ENCODE assay signal across 17 cellular contexts in the genomic region with DNA sequence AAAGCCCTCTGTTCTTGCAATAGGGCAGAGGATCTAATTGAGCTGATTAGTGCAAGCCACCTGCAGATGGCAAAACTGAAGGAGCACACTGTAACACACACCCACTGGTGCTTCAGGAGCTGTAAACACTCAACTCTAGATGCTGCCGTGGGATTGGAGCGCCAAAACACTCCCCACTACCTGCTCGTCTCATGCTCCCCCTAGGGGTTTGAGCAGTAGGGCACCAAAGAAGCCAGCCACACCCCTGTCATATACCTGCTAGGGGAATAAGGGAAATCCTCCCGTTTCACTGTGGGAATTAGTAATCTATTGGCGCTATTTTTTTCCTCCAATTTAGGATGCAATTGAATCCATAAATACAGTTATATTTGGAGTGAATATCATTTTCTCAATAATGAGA.
"Had no signal": no experiment of that assay in that cellular context is flagged by ENCODE, and none has a peak within 500 bp of the region (broad histone marks: within the 10 kb centered on the region; RNA-seq: fewer than 3 reads in every experiment).

No MANE protein-coding gene starts in this region.

- H3K27me3 ChIP-seq: ascending aorta, foreskin keratinocyte, thyroid gland had no signal

- H3K4me3 Mint-ChIP-seq: activated naive CD8-positive, alpha-beta T cell treated with anti-CD3 and anti-CD28 coated beads, Interleukin-2, amount 50 U/mL, for 24 hours; activated T-helper 17 cell treated with anti-CD3 and anti-CD28 coated beads, Interleukin-2, amount 50 U/mL, for 72 hours; dendritic cell treated with granulocyte-macrophage colony-stimulating factor and Interleukin-4, amounts not matched to agents 40 ng/mL and 50 ng/mL, for 4 days; natural killer cell treated with Interleukin-12 subunit alpha and Interleukin-12 subunit beta and Interleukin-15 and Interleukin-18, amount 100 ng/mL, for 72 hours; stimulated activated naive B cell treated with anti-CD40 and anti-IgM and Interleukin-4, amounts not matched to agents 10 μg/mL and 1 μg/mL and 100 μg/mL, for 72 hours had no signal

- H3K4me1 Mint-ChIP-seq: activated naive CD8-positive, alpha-beta T cell treated with anti-CD3 and anti-CD28 coated beads, Interleukin-2, amount 50 U/mL, for 24 hours; activated T-helper 17 cell treated with anti-CD3 and anti-CD28 coated beads, Interleukin-2, amount 50 U/mL, for 72 hours; stimulated activated naive B cell treated with anti-CD40 and anti-IgM and Interleukin-4, amounts not matched to agents 10 μg/mL and 1 μg/mL and 100 μg/mL, for 72 hours had no signal

- FAIRE-seq: bronchial epithelial cell had no signal

- DNase-seq: activated CD4-positive, alpha-beta T cell treated with anti-CD3 and anti-CD28 coated beads, Interleukin-2, amount 50 U/mL, for 48 hours; activated naive CD4-positive, alpha-beta T cell treated with Interleukin-2 at 50 U/mL for 16 hours; activated naive CD8-positive, alpha-beta T cell treated with anti-CD3 and anti-CD28 coated beads, Interleukin-2, amount 50 U/mL, for 24 hours; effector memory CD4-positive, alpha-beta T cell; foreskin keratinocyte; glutamatergic neuron; hypothalamus; kidney glomerular epithelial cell; stimulated activated CD4-positive, alpha-beta T cell treated with anti-CD3 and anti-CD28 coated beads, Interleukin-4, amount 100 ng/mL, for 1 hour; stimulated activated naive B cell treated with anti-CD40 and anti-IgM and Interleukin-4, amounts not matched to agents 10 μg/mL and 1 μg/mL and 100 μg/mL, for 72 hours; thyroid gland had no signal

- H3K9me3 ChIP-seq: ascending aorta, thyroid gland had no signal

- H3K36me3 ChIP-seq: ascending aorta, thyroid gland had no signal

- H3K9me3 Mint-ChIP-seq: activated naive CD8-positive, alpha-beta T cell treated with anti-CD3 and anti-CD28 coated beads, Interleukin-2, amount 50 U/mL, for 24 hours; activated T-helper 17 cell treated with anti-CD3 and anti-CD28 coated beads, Interleukin-2, amount 50 U/mL, for 72 hours; dendritic cell treated with granulocyte-macrophage colony-stimulating factor and Interleukin-4, amounts not matched to agents 40 ng/mL and 50 ng/mL, for 4 days; natural killer cell treated with Interleukin-12 subunit alpha and Interleukin-12 subunit beta and Interleukin-15 and Interleukin-18, amount 100 ng/mL, for 72 hours had no signal

- H3K27me3 Mint-ChIP-seq: activated naive CD8-positive, alpha-beta T cell treated with anti-CD3 and anti-CD28 coated beads, Interleukin-2, amount 50 U/mL, for 24 hours; activated T-helper 17 cell treated with anti-CD3 and anti-CD28 coated beads, Interleukin-2, amount 50 U/mL, for 72 hours; dendritic cell treated with granulocyte-macrophage colony-stimulating factor and Interleukin-4, amounts not matched to agents 40 ng/mL and 50 ng/mL, for 4 days; natural killer cell treated with Interleukin-12 subunit alpha and Interleukin-12 subunit beta and Interleukin-15 and Interleukin-18, amount 100 ng/mL, for 72 hours; stimulated activated naive B cell treated with anti-CD40 and anti-IgM and Interleukin-4, amounts not matched to agents 10 μg/mL and 1 μg/mL and 100 μg/mL, for 72 hours had no signal

- H3K4me1 ChIP-seq: ascending aorta, foreskin keratinocyte, thyroid gland had no signal

- H3K27ac Mint-ChIP-seq: activated naive CD8-positive, alpha-beta T cell treated with anti-CD3 and anti-CD28 coated beads, Interleukin-2, amount 50 U/mL, for 24 hours; activated T-helper 17 cell treated with anti-CD3 and anti-CD28 coated beads, Interleukin-2, amount 50 U/mL, for 72 hours; dendritic cell treated with granulocyte-macrophage colony-stimulating factor and Interleukin-4, amounts not matched to agents 40 ng/mL and 50 ng/mL, for 4 days; natural killer cell treated with Interleukin-12 subunit alpha and Interleukin-12 subunit beta and Interleukin-15 and Interleukin-18, amount 100 ng/mL, for 72 hours; stimulated activated naive B cell treated with anti-CD40 and anti-IgM and Interleukin-4, amounts not matched to agents 10 μg/mL and 1 μg/mL and 100 μg/mL, for 72 hours had no signal

- H3K36me3 Mint-ChIP-seq: natural killer cell treated with Interleukin-12 subunit alpha and Interleukin-12 subunit beta and Interleukin-15 and Interleukin-18, amount 100 ng/mL, for 72 hours; stimulated activated naive B cell treated with anti-CD40 and anti-IgM and Interleukin-4, amounts not matched to agents 10 μg/mL and 1 μg/mL and 100 μg/mL, for 72 hours had no signal

- ATAC-seq: activated CD4-positive, CD25-positive, alpha-beta regulatory T cell treated with anti-CD3 and anti-CD28 coated beads, Interleukin-2, amount 50 U/mL, for 24 hours; activated naive CD8-positive, alpha-beta T cell treated with anti-CD3 and anti-CD28 coated beads, Interleukin-2, amount 50 U/mL, for 24 hours; activated T-helper 17 cell treated with anti-CD3 and anti-CD28 coated beads, Interleukin-2, amount 50 U/mL, for 72 hours; foreskin keratinocyte; natural killer cell treated with Interleukin-12 subunit alpha and Interleukin-12 subunit beta and Interleukin-15 and Interleukin-18, amount 100 ng/mL, for 72 hours; stimulated activated naive B cell treated with anti-CD40 and anti-IgM and Interleukin-4, amounts not matched to agents 10 μg/mL and 1 μg/mL and 100 μg/mL, for 72 hours had no signal

- H3K4me3 ChIP-seq: ascending aorta, thyroid gland had no signal

- H3K27ac ChIP-seq: ascending aorta, foreskin keratinocyte, thyroid gland had no signal
